In the genomic region with DNA sequence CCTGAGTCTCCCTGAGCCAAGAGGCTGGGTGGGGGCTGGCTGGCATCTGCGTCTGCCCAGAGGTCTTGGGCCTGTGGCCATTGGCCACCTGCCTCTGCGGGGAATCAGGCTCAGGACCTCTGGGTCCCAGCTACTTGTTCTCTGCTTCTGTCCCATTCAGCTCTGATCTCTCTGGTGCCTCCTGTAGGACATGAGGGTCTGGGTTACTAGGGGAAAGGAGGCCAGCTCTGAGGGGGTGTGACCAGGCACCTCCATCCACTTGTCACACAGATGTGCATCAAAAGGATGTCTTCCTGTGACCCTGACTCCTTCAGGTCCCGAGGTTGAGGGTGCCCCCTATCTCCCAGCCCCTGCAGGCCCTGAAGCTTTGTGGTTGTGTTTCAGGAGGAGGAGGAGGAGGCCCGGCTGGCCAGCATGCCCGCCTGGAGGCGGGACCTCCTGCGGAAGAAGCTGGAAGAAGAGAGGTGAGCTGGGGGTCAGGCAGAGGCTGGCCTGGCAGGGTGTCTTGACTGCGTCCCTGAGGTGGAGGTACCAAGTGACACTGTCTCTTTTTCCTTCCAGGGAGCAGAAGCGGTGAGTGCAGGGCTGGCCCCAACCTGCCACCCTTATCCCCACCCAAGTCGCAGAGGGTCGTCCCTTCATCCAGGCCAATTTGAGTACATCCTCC, we compare ENCODE assay signal across 2 cellular contexts.
TF ChIP-seq lines count a peak whose summit lies in the region.

No MANE protein-coding gene starts in this region.

TF ChIP-seq in GM23338, 12 proteins besides CTCF, POLR2A, EP300 and RAD21:
- TF ChIP-seq ZNF114 (CRISPR knock-in tag; IDR thresholded peaks at IDR 0.05) (no peak), STAT1 (IDR thresholded peaks at IDR 0.05; ENCODE audit: unreplicated experiment) (no peak), JUNB (IDR thresholded peaks at IDR 0.05; ENCODE audit: unreplicated experiment) (no peak), ZNF331 (CRISPR knock-in tag; IDR thresholded peaks at IDR 0.05; ENCODE audit: low read depth) (no peak), NANOG (IDR thresholded peaks at IDR 0.05; ENCODE audit: borderline replicate concordance) (no peak)
- TF ChIP-seq, protein P1, sequence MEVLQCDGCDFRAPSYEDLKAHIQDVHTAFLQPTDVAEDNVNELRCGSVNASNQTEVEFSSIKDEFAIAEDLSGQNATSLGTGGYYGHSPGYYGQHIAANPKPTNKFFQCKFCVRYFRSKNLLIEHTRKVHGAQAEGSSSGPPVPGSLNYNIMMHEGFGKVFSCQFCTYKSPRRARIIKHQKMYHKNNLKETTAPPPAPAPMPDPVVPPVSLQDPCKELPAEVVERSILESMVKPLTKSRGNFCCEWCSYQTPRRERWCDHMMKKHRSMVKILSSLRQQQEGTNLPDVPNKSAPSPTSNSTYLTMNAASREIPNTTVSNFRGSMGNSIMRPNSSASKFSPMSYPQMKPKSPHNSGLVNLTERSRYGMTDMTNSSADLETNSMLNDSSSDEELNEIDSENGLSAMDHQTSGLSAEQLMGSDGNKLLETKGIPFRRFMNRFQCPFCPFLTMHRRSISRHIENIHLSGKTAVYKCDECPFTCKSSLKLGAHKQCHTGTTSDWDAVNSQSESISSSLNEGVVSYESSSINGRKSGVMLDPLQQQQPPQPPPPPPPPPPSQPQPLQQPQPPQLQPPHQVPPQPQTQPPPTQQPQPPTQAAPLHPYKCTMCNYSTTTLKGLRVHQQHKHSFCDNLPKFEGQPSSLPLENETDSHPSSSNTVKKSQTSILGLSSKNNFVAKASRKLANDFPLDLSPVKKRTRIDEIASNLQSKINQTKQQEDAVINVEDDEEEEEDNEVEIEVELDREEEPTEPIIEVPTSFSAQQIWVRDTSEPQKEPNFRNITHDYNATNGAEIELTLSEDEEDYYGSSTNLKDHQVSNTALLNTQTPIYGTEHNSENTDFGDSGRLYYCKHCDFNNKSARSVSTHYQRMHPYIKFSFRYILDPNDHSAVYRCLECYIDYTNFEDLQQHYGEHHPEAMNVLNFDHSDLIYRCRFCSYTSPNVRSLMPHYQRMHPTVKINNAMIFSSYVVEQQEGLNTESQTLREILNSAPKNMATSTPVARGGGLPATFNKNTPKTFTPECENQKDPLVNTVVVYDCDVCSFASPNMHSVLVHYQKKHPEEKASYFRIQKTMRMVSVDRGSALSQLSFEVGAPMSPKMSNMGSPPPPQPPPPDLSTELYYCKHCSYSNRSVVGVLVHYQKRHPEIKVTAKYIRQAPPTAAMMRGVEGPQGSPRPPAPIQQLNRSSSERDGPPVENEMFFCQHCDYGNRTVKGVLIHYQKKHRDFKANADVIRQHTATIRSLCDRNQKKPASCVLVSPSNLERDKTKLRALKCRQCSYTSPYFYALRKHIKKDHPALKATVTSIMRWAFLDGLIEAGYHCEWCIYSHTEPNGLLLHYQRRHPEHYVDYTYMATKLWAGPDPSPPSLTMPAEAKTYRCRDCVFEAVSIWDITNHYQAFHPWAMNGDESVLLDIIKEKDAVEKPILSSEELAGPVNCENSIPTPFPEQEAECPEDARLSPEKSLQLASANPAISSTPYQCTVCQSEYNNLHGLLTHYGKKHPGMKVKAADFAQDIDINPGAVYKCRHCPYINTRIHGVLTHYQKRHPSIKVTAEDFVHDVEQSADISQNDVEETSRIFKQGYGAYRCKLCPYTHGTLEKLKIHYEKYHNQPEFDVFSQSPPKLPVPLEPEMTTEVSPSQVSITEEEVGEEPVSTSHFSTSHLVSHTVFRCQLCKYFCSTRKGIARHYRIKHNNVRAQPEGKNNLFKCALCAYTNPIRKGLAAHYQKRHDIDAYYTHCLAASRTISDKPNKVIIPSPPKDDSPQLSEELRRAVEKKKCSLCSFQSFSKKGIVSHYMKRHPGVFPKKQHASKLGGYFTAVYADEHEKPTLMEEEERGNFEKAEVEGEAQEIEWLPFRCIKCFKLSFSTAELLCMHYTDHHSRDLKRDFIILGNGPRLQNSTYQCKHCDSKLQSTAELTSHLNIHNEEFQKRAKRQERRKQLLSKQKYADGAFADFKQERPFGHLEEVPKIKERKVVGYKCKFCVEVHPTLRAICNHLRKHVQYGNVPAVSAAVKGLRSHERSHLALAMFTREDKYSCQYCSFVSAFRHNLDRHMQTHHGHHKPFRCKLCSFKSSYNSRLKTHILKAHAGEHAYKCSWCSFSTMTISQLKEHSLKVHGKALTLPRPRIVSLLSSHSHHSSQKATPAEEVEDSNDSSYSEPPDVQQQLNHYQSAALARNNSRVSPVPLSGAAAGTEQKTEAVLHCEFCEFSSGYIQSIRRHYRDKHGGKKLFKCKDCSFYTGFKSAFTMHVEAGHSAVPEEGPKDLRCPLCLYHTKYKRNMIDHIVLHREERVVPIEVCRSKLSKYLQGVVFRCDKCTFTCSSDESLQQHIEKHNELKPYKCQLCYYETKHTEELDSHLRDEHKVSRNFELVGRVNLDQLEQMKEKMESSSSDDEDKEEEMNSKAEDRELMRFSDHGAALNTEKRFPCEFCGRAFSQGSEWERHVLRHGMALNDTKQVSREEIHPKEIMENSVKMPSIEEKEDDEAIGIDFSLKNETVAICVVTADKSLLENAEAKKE (CRISPR knock-in tag; IDR thresholded peaks at IDR 0.05), result no peak
- TF ChIP-seq, protein P2, sequence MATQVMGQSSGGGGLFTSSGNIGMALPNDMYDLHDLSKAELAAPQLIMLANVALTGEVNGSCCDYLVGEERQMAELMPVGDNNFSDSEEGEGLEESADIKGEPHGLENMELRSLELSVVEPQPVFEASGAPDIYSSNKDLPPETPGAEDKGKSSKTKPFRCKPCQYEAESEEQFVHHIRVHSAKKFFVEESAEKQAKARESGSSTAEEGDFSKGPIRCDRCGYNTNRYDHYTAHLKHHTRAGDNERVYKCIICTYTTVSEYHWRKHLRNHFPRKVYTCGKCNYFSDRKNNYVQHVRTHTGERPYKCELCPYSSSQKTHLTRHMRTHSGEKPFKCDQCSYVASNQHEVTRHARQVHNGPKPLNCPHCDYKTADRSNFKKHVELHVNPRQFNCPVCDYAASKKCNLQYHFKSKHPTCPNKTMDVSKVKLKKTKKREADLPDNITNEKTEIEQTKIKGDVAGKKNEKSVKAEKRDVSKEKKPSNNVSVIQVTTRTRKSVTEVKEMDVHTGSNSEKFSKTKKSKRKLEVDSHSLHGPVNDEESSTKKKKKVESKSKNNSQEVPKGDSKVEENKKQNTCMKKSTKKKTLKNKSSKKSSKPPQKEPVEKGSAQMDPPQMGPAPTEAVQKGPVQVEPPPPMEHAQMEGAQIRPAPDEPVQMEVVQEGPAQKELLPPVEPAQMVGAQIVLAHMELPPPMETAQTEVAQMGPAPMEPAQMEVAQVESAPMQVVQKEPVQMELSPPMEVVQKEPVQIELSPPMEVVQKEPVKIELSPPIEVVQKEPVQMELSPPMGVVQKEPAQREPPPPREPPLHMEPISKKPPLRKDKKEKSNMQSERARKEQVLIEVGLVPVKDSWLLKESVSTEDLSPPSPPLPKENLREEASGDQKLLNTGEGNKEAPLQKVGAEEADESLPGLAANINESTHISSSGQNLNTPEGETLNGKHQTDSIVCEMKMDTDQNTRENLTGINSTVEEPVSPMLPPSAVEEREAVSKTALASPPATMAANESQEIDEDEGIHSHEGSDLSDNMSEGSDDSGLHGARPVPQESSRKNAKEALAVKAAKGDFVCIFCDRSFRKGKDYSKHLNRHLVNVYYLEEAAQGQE (IDR thresholded peaks at IDR 0.05; ENCODE audit: unreplicated experiment), result no peak

TF ChIP-seq in K562, 482 proteins besides CTCF, POLR2A, EP300 and RAD21:
- TF ChIP-seq HMGN3 (IDR thresholded peaks at IDR 0.05; ENCODE audit: borderline replicate concordance, extremely low read depth, insufficient read length, low read depth, low read length), result no peak
- no peak for TF ChIP-seq FOS (IDR thresholded peaks at IDR 0.05; ENCODE audit: extremely low read depth, insufficient read length)
- no peak for TF ChIP-seq ZNF583 (CRISPR knock-in tag; IDR thresholded peaks at IDR 0.05)
- TF ChIP-seq ZNF12 (CRISPR knock-in tag; IDR thresholded peaks at IDR 0.05), result no peak
- TF ChIP-seq, protein P3, sequence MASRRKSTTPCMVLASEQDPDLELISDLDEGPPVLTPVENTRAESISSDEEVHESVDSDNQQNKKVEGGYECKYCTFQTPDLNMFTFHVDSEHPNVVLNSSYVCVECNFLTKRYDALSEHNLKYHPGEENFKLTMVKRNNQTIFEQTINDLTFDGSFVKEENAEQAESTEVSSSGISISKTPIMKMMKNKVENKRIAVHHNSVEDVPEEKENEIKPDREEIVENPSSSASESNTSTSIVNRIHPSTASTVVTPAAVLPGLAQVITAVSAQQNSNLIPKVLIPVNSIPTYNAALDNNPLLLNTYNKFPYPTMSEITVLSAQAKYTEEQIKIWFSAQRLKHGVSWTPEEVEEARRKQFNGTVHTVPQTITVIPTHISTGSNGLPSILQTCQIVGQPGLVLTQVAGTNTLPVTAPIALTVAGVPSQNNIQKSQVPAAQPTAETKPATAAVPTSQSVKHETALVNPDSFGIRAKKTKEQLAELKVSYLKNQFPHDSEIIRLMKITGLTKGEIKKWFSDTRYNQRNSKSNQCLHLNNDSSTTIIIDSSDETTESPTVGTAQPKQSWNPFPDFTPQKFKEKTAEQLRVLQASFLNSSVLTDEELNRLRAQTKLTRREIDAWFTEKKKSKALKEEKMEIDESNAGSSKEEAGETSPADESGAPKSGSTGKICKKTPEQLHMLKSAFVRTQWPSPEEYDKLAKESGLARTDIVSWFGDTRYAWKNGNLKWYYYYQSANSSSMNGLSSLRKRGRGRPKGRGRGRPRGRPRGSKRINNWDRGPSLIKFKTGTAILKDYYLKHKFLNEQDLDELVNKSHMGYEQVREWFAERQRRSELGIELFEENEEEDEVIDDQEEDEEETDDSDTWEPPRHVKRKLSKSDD (conservative IDR thresholded peaks at IDR 0.05; ENCODE audit: low read length), result no peak
- no peak for TF ChIP-seq TAF7 (tag; IDR thresholded peaks at IDR 0.05)
- no peak for TF ChIP-seq CEBPB (tag; IDR thresholded peaks at IDR 0.05)
- TF ChIP-seq SMARCA5 (IDR thresholded peaks at IDR 0.05), result no peak
TF ChIP-seq in K562: peak in this region for 0.
